In genomic region chr20:3888622-3889488, GRCh38 we compare ENCODE assay signal across 8 cellular contexts. TPM values are rescaled to one million over a fixed set of nuclear protein-coding genes. Genes with fewer than 3 reads are reported as not detected.
A peak's percentile ranks its signal among the peaks of the same experiment; 100 is the strongest.
DNase-seq lines count a peak whose midpoint lies in the region; ATAC-seq, FAIRE-seq and TF ChIP-seq lines count a peak whose summit lies in the region.

PANK2 (plus strand) TSS chr20:3889387.

- peak within 1 kb of the TSS; percentile 97 for H2AFZ ChIP-seq in parathyroid adenoma

- H3K4me2 ChIP-seq in parathyroid adenoma (ENCODE audit: low read length) = peak within 1 kb of the TSS; percentile 98

- H3K27me3 ChIP-seq in adipocyte (replicated peaks; ENCODE audit: control insufficient read depth, insufficient read depth, low read length) = no peaks in the 10 kb centered on the region
- no peaks in the 10 kb centered on the region for H3K27me3 ChIP-seq in parathyroid adenoma (ENCODE audit: control insufficient read depth, insufficient read depth, low read length)
- H3K27me3 ChIP-seq in tibial nerve = no peaks in the 10 kb centered on the region

- no peaks in the 10 kb centered on the region for H3K9me3 ChIP-seq in adipocyte (ENCODE audit: control insufficient read depth, low read length)
- no peaks in the 10 kb centered on the region for H3K9me3 ChIP-seq in parathyroid adenoma (ENCODE audit: control insufficient read depth, low read length)
- H3K9me3 ChIP-seq in tibial nerve = no peaks in the 10 kb centered on the region

- peak in 1 of 2 donors; percentile 96 for TF ChIP-seq EP300 in tibial nerve (IDR thresholded peaks at IDR 0.05)

- H3K36me3 ChIP-seq in adipocyte (ENCODE audit: control insufficient read depth, insufficient read depth, low read length, severe bottlenecking) (no peaks in the 10 kb centered on the region), parathyroid adenoma (ENCODE audit: control insufficient read depth, insufficient read depth, low read length) (no peaks in the 10 kb centered on the region), tibial nerve (peaks cover 0 to 6% (median 0%) of the 10 kb centered on the region in 3 donors)

- TF ChIP-seq POLR2A in GM12891 (IDR thresholded peaks at IDR 0.05; ENCODE audit: low read depth, low read length) (peak; percentile 75), tibial nerve (IDR thresholded peaks at IDR 0.05) (peak; percentile 80 to 95)

- H3K4me1 ChIP-seq in adipocyte (ENCODE audit: control insufficient read depth, insufficient read depth, low read length) (peaks cover 37% of the 10 kb centered on the region), parathyroid adenoma (peaks cover 7% of the 10 kb centered on the region), tibial nerve (peaks cover 0 to 43% (median 36%) of the 10 kb centered on the region in 4 donors)

- peaks cover 39% of the 10 kb centered on the region for H3K79me2 ChIP-seq in parathyroid adenoma

- WGBS in tibial nerve, 2 donors = 0% methylated on average over 18 to 44 of the region's 72 CpGs

- DNase-seq in GM12891 (ENCODE audit: insufficient read length, low spot score) (peak; percentile 97), NCI-H1436 (lab: John Stamatoyannopoulos, UW) (peak; percentile 98), T follicular helper cell (ENCODE audit: low read depth) (peak; percentile 93), adipocyte (ENCODE audit: low read depth) (peak; percentile 100), Right ventricle myocardium superior (peak; percentile 100), tibial nerve (ENCODE audit: low spot score in 2 of 2) (peak; percentile 97 to 99)

- intact Hi-C loops in Right ventricle myocardium superior (cut with DNase I) = no loop called here

- H3K27ac ChIP-seq in parathyroid adenoma = peak within 1 kb of the TSS; percentile 91
- peak within 1 kb of the TSS; percentile 89 to 99 (median 96) for H3K27ac ChIP-seq in tibial nerve

- peak; percentile 99 for FAIRE-seq in GM12891 (lab: Jason Lieb, UNC)

- H3K9ac ChIP-seq in adipocyte (ENCODE audit: low read length) (peak within 1 kb of the TSS; percentile 94), parathyroid adenoma (peak within 1 kb of the TSS; percentile 75)

- peak; percentile 93 for ATAC-seq in HG02840 (IDR thresholded peaks at IDR 0.05; ENCODE audit: low FRiP score, unreplicated experiment)
- peak; percentile 97 for ATAC-seq in Right ventricle myocardium superior (ENCODE audit: poor library complexity)

- TF ChIP-seq CTCF in parathyroid adenoma (IDR thresholded peaks at IDR 0.05) (peak; percentile 55), tibial nerve (IDR thresholded peaks at IDR 0.05) (peak; percentile 21 to 66 (median 45))

- peak within 1 kb of the TSS; percentile 85 for H3K4me3 ChIP-seq in adipocyte (ENCODE audit: low read length)
- H3K4me3 ChIP-seq in parathyroid adenoma (ENCODE audit: low read depth, low read length) = peak within 1 kb of the TSS; percentile 97
- H3K4me3 ChIP-seq in tibial nerve = peak within 1 kb of the TSS; percentile 91 to 99 (median 93)

TF ChIP-seq in GM12891, 5 proteins besides CTCF, POLR2A, EP300 and RAD21:
- peak; percentile 33; the same call in 1 of the 2 replicates for TF ChIP-seq POU2F2 (IDR thresholded peaks at IDR 0.05; ENCODE audit: low read depth, low read length)
- peak; percentile 61 for TF ChIP-seq TAF1 (IDR thresholded peaks at IDR 0.05; ENCODE audit: low read depth, low read length)
- TF ChIP-seq POLR2AphosphoS5 (IDR thresholded peaks at IDR 0.05; ENCODE audit: low read depth, low read length) = peak; percentile 86
- no peak for TF ChIP-seq PAX5 (IDR thresholded peaks at IDR 0.05; ENCODE audit: insufficient read depth, low read length, severe bottlenecking)
- TF ChIP-seq SPI1 (IDR thresholded peaks at IDR 0.05; ENCODE audit: low read depth, low read length) = peak; percentile 16; the same call in 1 of the 2 replicates

RNA-seq across cellular contexts. Expression of gene PANK2, which starts in this region (rescaled TPM):
- polyA plus RNA-seq in GM12891 (2012; ENCODE audit: low read depth, missing spikeins) = 25.2 TPM
- 15.9 TPM for total RNA-seq in Right ventricle myocardium superior
- total RNA-seq in tibial nerve = 10 to 100 TPM; 58.2 to 79.7 (median 64.2) TPM

Comparison
In these comparisons a context has a peak if more than half of its experiments do, and no peak if none do; other contexts are left out.
1. Peak in every context shown above with its lines: DNase-seq, ATAC-seq, H3K4me3 ChIP-seq and H3K27ac ChIP-seq.